Comparison of ENCODE assay signal across 10 cellular contexts in the genomic region with DNA sequence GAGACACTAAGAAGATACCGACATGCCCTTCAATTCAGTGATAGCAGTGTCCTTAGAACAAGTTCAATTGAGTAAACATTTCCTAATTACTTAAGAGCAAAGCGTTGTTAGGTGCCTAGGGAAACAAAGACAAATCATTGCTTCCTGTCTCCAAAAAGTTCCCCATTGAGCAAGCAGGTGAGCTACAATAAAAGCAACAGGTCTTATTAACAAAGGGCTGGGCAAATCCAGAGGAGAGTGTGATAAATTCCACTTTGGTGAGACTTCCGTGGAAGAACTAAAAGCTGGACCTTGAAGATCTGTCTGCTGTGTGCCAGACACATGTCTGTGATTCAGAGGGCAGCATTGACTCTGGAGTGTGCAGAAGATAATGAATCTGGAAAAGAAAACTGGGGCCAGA. TPM values are rescaled to one million over a fixed set of nuclear protein-coding genes. Genes with fewer than 3 reads are reported as not detected.
DNase-seq lines count a peak whose midpoint lies in the region; ATAC-seq, FAIRE-seq and TF ChIP-seq lines count a peak whose summit lies in the region.
"Had no signal": no experiment of that assay in that cellular context is flagged by ENCODE, and none has a peak within 500 bp of the region (broad histone marks: within the 10 kb centered on the region; RNA-seq: fewer than 3 reads in every experiment).

No MANE protein-coding gene starts in this region.

- H3K4me1 Mint-ChIP-seq in activated naive CD4-positive, alpha-beta T cell treated with anti-CD3 and anti-CD28 coated beads for 36 hours (ENCODE audit: low read depth): peaks cover 16% of the 10 kb centered on the region

- CTCF ChIA-PET in activated naive CD4-positive, alpha-beta T cell treated with anti-CD3 and anti-CD28 coated beads for 36 hours (lab: Charles Lee): no interaction called here
- CTCF ChIA-PET in RWPE1 (lab: Yijun Ruan, JAX): no interaction called here

- no peaks in the 10 kb centered on the region for H3K4me1 ChIP-seq in small intestine (ENCODE audit: control insufficient read depth in 2 of 2, insufficient read depth in 1 of 2, low read depth in 1 of 2, low read length in 1 of 2)

- intact Hi-C loops in activated naive CD4-positive, alpha-beta T cell treated with anti-CD3 and anti-CD28 coated beads for 36 hours (cut with micrococcal nuclease): loop anchor here (5.0 kb wide), 3 partner anchors 133 to 1587 kb away; a partner anchor contains a TSS

- H3K27ac Mint-ChIP-seq in activated naive CD4-positive, alpha-beta T cell treated with anti-CD3 and anti-CD28 coated beads for 36 hours: no peak overlapping the region
- H3K27ac Mint-ChIP-seq in activated naive CD4-positive, alpha-beta T cell treated with anti-CD3 and anti-CD28 coated beads, Interleukin-2, amount 50 U/mL, for 72 hours: no peak overlapping the region

- H3K9me3 Mint-ChIP-seq in activated naive CD4-positive, alpha-beta T cell treated with anti-CD3 and anti-CD28 coated beads for 36 hours: no peaks in the 10 kb centered on the region
- H3K9me3 Mint-ChIP-seq in activated naive CD4-positive, alpha-beta T cell treated with anti-CD3 and anti-CD28 coated beads, Interleukin-2, amount 50 U/mL, for 72 hours: no peaks in the 10 kb centered on the region

- no peaks in the 10 kb centered on the region for H3K27me3 ChIP-seq in small intestine (ENCODE audit: control insufficient read depth in 2 of 2, insufficient read depth in 2 of 2, low read length in 2 of 2)

- no peak for ATAC-seq in activated naive CD4-positive, alpha-beta T cell treated with anti-CD3 and anti-CD28 coated beads, Interleukin-2, amount 50 U/mL, for 72 hours

- no peaks in the 10 kb centered on the region for H3K36me3 Mint-ChIP-seq in activated naive CD4-positive, alpha-beta T cell treated with anti-CD3 and anti-CD28 coated beads for 36 hours (ENCODE audit: low read depth)
- H3K36me3 Mint-ChIP-seq in activated naive CD4-positive, alpha-beta T cell treated with anti-CD3 and anti-CD28 coated beads, Interleukin-2, amount 50 U/mL, for 72 hours: no peaks in the 10 kb centered on the region

- no peak for FAIRE-seq in small intestine (lab: Jason Lieb, UNC)
- no peak for FAIRE-seq in RCC 7860 (lab: Jason Lieb, UNC)
- FAIRE-seq: D721Med had no signal

- H3K27me3 Mint-ChIP-seq in activated naive CD4-positive, alpha-beta T cell treated with anti-CD3 and anti-CD28 coated beads for 36 hours (ENCODE audit: low read depth): no peaks in the 10 kb centered on the region

- H3K9me3 ChIP-seq in small intestine (ENCODE audit: control insufficient read depth, low read depth): no peaks in the 10 kb centered on the region

- no peaks in the 10 kb centered on the region for H3K36me3 ChIP-seq in small intestine (ENCODE audit: control insufficient read depth in 2 of 2, insufficient read depth in 2 of 2, low read length in 2 of 2)

- H3K4me3 Mint-ChIP-seq in activated naive CD4-positive, alpha-beta T cell treated with anti-CD3 and anti-CD28 coated beads for 36 hours: peak overlapping the region; percentile 41

- H3K27ac ChIP-seq in epithelial cell of prostate (peak overlapping the region; percentile 79), small intestine (ENCODE audit: low read depth in 1 of 2, low read length in 1 of 2) (no peak overlapping the region), RWPE1 (no peak overlapping the region)

- WGBS in small intestine, 3 donors: 17 to 45% (median 26%) methylated on average over 3 of the region's 3 CpGs

- POLR2A ChIA-PET in RWPE1 (lab: Yijun Ruan, JAX; ENCODE audit: low non-redundant PET): no interaction called here

- no peak for DNase-seq in activated naive CD4-positive, alpha-beta T cell treated with anti-CD3 and anti-CD28 coated beads for 36 hours
- DNase-seq in activated naive CD4-positive, alpha-beta T cell treated with anti-CD3 and anti-CD28 coated beads, Interleukin-2, amount 50 U/mL, for 72 hours (ENCODE audit: low spot score in 2 of 2): no peak
- peak; percentile 69 for DNase-seq in NCI-H748 treated with DMSO at 0.1 percent for 48 hours (lab: John Stamatoyannopoulos, UW)
- peak; percentile 52 for DNase-seq in epithelial cell of prostate (ENCODE audit: low read depth, low spot score)
- peak; percentile 18 for DNase-seq in small intestine
- no peak for DNase-seq in RWPE1 (ENCODE audit: low spot score)
- DNase-seq in NCI-H1092 treated with DMSO at 0.1 percent for 48 hours (lab: John Stamatoyannopoulos, UW): no peak
- DNase-seq in RCC 7860 (ENCODE audit: low spot score): no peak
- DNase-seq: activated naive CD4-positive, alpha-beta T cell treated with anti-CD3 and anti-CD28 coated beads, Interleukin-2, amount 50 U/mL, for 16 hours had no signal

- TF ChIP-seq CTCF in RWPE1 (conservative IDR thresholded peaks at IDR 0.05; ENCODE audit: low read depth): no peak

- no peak overlapping the region for H3K4me3 ChIP-seq in small intestine (ENCODE audit: low read depth in 1 of 2, low read length in 2 of 2)

RNA-seq across cellular contexts. Expression of a gene that starts 1.9 kb away (rescaled TPM):
- total RNA-seq in activated naive CD4-positive, alpha-beta T cell treated with anti-CD3 and anti-CD28 coated beads for 36 hours: 10 to 100 TPM; 48.1 to 51.2 TPM
- total RNA-seq in activated naive CD4-positive, alpha-beta T cell treated with anti-CD3 and anti-CD28 coated beads, Interleukin-2, amount 50 U/mL, for 72 hours: 100 to 1,000 TPM in 1 of 2 donors, 10 to 100 TPM in 1; 81.0 to 111 TPM
- polyA plus RNA-seq in small intestine: 10 to 100 TPM in 1 of 3 donors, 1 to 10 TPM in 2; 2.9 to 10.6 (median 3.5) TPM

RNA-seq across cellular contexts. Expression of a gene that starts 47.4 kb away (rescaled TPM):
- 10 to 100 TPM; 20.4 to 20.6 TPM for total RNA-seq in activated naive CD4-positive, alpha-beta T cell treated with anti-CD3 and anti-CD28 coated beads for 36 hours
- 10 to 100 TPM; 13.8 to 23.0 TPM for total RNA-seq in activated naive CD4-positive, alpha-beta T cell treated with anti-CD3 and anti-CD28 coated beads, Interleukin-2, amount 50 U/mL, for 72 hours
- polyA plus RNA-seq in small intestine: 1 to 10 TPM in 2 of 3 donors, not detected in 1; 1.9 to 4.1 TPM

Comparison
In these comparisons a context has a peak if more than half of its experiments do, and no peak if none do; other contexts are left out.
1. DNase-seq: peak in NCI-H748 treated with DMSO at 0.1 percent for 48 hours (single experiment), epithelial cell of prostate (single experiment) and small intestine (single experiment); none in activated naive CD4-positive, alpha-beta T cell treated with anti-CD3 and anti-CD28 coated beads for 36 hours (single experiment), activated naive CD4-positive, alpha-beta T cell treated with anti-CD3 and anti-CD28 coated beads, Interleukin-2, amount 50 U/mL, for 72 hours (0 of 2), RWPE1 (single experiment), NCI-H1092 treated with DMSO at 0.1 percent for 48 hours (single experiment) and RCC 7860 (single experiment).